In genomic region chr1:223403184-223403815, GRCh38 we compare ENCODE assay signal across 1 cellular context.
TF ChIP-seq lines count a peak whose summit lies in the region.

No MANE protein-coding gene starts in this region.

TF ChIP-seq in HCT116, 20 proteins besides CTCF, POLR2A, EP300 and RAD21 (continued from another document):
- no peak for TF ChIP-seq SIN3A (IDR thresholded peaks at IDR 0.05; ENCODE audit: low read depth)
- TF ChIP-seq ZFX (IDR thresholded peaks at IDR 0.05) = no peak
- TF ChIP-seq TCF7L2 (IDR thresholded peaks at IDR 0.05; ENCODE audit: borderline replicate concordance, extremely low read depth, insufficient read depth, insufficient read length) = no peak
- TF ChIP-seq MAX (IDR thresholded peaks at IDR 0.05) = no peak
- no peak for TF ChIP-seq CEBPB (IDR thresholded peaks at IDR 0.05; ENCODE audit: low read depth)
